Comparison of ENCODE assay signal across 16 cellular contexts in the genomic region with DNA sequence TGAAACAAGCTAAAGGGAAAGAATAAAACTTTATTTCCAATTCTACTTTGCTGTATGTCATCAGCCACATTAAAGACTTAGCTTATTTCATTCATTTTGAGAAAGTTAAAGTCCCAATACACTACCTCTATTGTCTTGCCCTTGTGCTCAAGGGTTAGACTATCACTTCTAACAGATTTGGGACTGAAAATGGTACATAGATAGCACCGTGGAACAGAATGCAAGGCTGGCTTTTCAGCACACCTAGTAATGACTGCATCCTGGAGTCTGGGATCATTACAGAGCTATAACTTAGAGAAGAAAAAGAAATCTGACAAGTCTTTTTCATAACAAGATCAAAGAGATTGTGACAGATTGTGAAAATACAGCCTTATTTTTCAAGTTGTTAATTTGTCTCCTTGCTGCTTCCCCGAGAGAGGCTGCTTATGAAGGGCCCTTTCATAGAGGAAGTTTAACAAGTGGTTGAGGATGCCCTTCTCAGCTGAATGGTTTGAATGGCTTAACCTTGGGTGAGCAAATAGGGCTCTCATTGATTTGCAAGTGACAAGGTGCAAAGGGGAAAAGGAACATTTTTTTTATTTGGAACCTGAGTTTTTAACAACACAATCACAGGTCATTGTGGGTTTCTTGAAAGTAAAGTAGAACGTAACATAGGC.
"Had no signal": no experiment of that assay in that cellular context is flagged by ENCODE, and none has a peak within 500 bp of the region (broad histone marks: within the 10 kb centered on the region; RNA-seq: fewer than 3 reads in every experiment).

No MANE protein-coding gene starts in this region.

- H3K36me3 Mint-ChIP-seq: activated naive CD4-positive, alpha-beta T cell treated with anti-CD3 and anti-CD28 coated beads, Interleukin-2, amount 50 U/mL, for 72 hours; naive thymus-derived CD8-positive, alpha-beta T cell; stimulated activated effector memory CD8-positive, alpha-beta T cell treated with anti-CD3 and anti-CD28 coated beads, Interleukin-12 subunit alpha, Interleukin-12 subunit beta, amount 100 ng/mL, for 72 hours had no signal

- H3K4me3 ChIP-seq: cardiac muscle cell, left lung, mucosa of descending colon, thyroid gland, uterus had no signal

- H3K36me3 ChIP-seq: cardiac muscle cell, left lung, thyroid gland, uterus had no signal

- H3K4me3 Mint-ChIP-seq: activated CD4-positive, alpha-beta T cell treated with anti-CD3 and anti-CD28 coated beads, Interleukin-2, amount 10 ng/mL, durations not matched to agents 24 days and 14 days; activated T-cell treated with anti-CD3 and anti-CD28 coated beads, Interleukin-2, amount 50 U/mL, for 72 hours; naive thymus-derived CD8-positive, alpha-beta T cell; stimulated activated effector memory CD8-positive, alpha-beta T cell treated with anti-CD3 and anti-CD28 coated beads, Interleukin-12 subunit alpha, Interleukin-12 subunit beta, amount 100 ng/mL, for 72 hours had no signal

- H3K27ac ChIP-seq: cardiac muscle cell, left lung, thyroid gland, uterus had no signal

- H3K4me1 Mint-ChIP-seq: activated CD4-positive, alpha-beta T cell treated with anti-CD3 and anti-CD28 coated beads, Interleukin-2, amount 10 ng/mL, durations not matched to agents 24 days and 14 days; stimulated activated effector memory CD8-positive, alpha-beta T cell treated with anti-CD3 and anti-CD28 coated beads, Interleukin-12 subunit alpha, Interleukin-12 subunit beta, amount 100 ng/mL, for 72 hours had no signal

- ATAC-seq: activated naive CD4-positive, alpha-beta T cell treated with anti-CD3 and anti-CD28 coated beads, Interleukin-2, amount 50 U/mL, for 72 hours; activated T-cell treated with anti-CD3 and anti-CD28 coated beads, Interleukin-2, amount 50 U/mL, for 72 hours; left lung; mucosa of descending colon; naive thymus-derived CD8-positive, alpha-beta T cell; stimulated activated effector memory CD8-positive, alpha-beta T cell treated with anti-CD3 and anti-CD28 coated beads, Interleukin-12 subunit alpha, Interleukin-12 subunit beta, amount 100 ng/mL, for 72 hours had no signal

- H3K27me3 ChIP-seq: cardiac muscle cell, left lung, thyroid gland, uterus had no signal

- H3K27ac Mint-ChIP-seq: activated CD4-positive, alpha-beta T cell treated with anti-CD3 and anti-CD28 coated beads, Interleukin-2, amount 10 ng/mL, durations not matched to agents 24 days and 14 days; activated naive CD4-positive, alpha-beta T cell treated with anti-CD3 and anti-CD28 coated beads, Interleukin-2, amount 50 U/mL, for 72 hours; activated T-cell treated with anti-CD3 and anti-CD28 coated beads, Interleukin-2, amount 50 U/mL, for 72 hours; naive thymus-derived CD8-positive, alpha-beta T cell; stimulated activated effector memory CD8-positive, alpha-beta T cell treated with anti-CD3 and anti-CD28 coated beads, Interleukin-12 subunit alpha, Interleukin-12 subunit beta, amount 100 ng/mL, for 72 hours had no signal

- H3K9me3 ChIP-seq: left lung, mucosa of descending colon, thyroid gland, uterus had no signal

- DNase-seq: activated CD4-positive, alpha-beta T cell treated with anti-CD3 and anti-CD28 coated beads, Interleukin-2, amount 10 ng/mL, durations not matched to agents 24 days and 14 days; activated CD4-positive, CD25-positive, alpha-beta regulatory T cell; activated CD8-positive, alpha-beta memory T cell treated with anti-CD3 and anti-CD28 coated beads, Interleukin-2, amount 50 U/mL, for 48 hours; activated gamma-delta T cell; activated T-cell treated with anti-CD3 and anti-CD28 coated beads, Interleukin-2, amount 50 U/mL, for 72 hours; erythroblast; left lung; mammary epithelial cell; mucosa of descending colon; naive thymus-derived CD8-positive, alpha-beta T cell; retina; uterus had no signal

- H3K4me1 ChIP-seq: left lung, uterus had no signal

- H3K9me3 Mint-ChIP-seq: activated CD4-positive, alpha-beta T cell treated with anti-CD3 and anti-CD28 coated beads, Interleukin-2, amount 10 ng/mL, durations not matched to agents 24 days and 14 days; activated naive CD4-positive, alpha-beta T cell treated with anti-CD3 and anti-CD28 coated beads, Interleukin-2, amount 50 U/mL, for 72 hours; activated T-cell treated with anti-CD3 and anti-CD28 coated beads, Interleukin-2, amount 50 U/mL, for 72 hours; naive thymus-derived CD8-positive, alpha-beta T cell; stimulated activated effector memory CD8-positive, alpha-beta T cell treated with anti-CD3 and anti-CD28 coated beads, Interleukin-12 subunit alpha, Interleukin-12 subunit beta, amount 100 ng/mL, for 72 hours had no signal

- H3K27me3 Mint-ChIP-seq: activated CD4-positive, alpha-beta T cell treated with anti-CD3 and anti-CD28 coated beads, Interleukin-2, amount 10 ng/mL, durations not matched to agents 24 days and 14 days; naive thymus-derived CD8-positive, alpha-beta T cell had no signal
